ENCODE assay signal across 1 cellular context in the genomic region with DNA sequence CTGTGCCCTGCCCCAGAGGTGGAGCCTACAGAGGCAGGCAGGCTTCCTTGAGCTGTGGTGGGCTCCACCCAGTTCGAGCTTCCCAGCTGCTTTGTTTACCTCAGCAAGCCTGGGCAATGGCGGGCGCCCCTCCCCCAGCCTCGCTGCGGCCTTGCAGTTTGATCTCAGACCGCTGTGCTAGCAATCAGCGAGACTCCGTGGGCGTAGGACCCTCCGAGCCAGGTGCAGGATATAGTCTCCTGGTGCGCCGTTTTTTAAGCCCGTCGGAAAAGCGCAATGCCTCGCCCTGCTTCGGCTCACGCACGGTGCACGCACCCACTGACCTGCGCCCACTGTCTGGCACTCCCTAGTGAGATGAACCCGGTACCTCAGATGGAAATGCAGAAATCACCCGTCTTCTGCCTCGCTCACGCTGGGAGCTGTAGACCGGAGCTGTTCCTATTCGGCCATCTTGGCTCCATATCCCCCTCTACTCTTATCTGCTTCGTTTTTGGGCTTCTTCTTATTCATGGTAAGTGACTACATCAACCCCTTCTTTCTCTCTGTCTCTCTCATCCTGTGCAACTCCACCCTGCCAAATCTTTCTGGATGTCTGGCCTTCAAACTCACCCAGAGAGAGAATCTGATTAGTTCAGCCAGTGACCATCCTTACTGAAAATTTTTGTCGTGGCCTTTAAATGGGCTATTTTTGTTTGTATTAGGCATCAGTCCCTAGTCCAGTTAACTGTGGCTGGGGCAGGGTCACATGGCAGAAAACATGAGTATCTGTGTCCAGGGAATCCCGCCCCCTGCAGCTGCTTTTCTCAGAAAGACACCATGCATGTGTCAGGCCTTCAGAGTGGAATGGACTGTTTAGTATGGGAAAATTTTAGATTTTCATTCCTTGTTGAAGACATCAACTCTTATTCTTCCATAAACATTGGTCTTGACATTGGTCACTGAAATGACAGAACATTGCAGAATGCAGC.
TF ChIP-seq lines count a peak whose summit lies in the region.
"Not testable (repeated sequence)": the region's sequence is repeated elsewhere in the genome, so short reads cannot be mapped to it uniquely, and the experiment has no call there.

No MANE protein-coding gene starts in this region.

TF ChIP-seq in HepG2, 621 proteins besides CTCF, POLR2A, EP300 and RAD21:
- TF ChIP-seq, protein P1, sequence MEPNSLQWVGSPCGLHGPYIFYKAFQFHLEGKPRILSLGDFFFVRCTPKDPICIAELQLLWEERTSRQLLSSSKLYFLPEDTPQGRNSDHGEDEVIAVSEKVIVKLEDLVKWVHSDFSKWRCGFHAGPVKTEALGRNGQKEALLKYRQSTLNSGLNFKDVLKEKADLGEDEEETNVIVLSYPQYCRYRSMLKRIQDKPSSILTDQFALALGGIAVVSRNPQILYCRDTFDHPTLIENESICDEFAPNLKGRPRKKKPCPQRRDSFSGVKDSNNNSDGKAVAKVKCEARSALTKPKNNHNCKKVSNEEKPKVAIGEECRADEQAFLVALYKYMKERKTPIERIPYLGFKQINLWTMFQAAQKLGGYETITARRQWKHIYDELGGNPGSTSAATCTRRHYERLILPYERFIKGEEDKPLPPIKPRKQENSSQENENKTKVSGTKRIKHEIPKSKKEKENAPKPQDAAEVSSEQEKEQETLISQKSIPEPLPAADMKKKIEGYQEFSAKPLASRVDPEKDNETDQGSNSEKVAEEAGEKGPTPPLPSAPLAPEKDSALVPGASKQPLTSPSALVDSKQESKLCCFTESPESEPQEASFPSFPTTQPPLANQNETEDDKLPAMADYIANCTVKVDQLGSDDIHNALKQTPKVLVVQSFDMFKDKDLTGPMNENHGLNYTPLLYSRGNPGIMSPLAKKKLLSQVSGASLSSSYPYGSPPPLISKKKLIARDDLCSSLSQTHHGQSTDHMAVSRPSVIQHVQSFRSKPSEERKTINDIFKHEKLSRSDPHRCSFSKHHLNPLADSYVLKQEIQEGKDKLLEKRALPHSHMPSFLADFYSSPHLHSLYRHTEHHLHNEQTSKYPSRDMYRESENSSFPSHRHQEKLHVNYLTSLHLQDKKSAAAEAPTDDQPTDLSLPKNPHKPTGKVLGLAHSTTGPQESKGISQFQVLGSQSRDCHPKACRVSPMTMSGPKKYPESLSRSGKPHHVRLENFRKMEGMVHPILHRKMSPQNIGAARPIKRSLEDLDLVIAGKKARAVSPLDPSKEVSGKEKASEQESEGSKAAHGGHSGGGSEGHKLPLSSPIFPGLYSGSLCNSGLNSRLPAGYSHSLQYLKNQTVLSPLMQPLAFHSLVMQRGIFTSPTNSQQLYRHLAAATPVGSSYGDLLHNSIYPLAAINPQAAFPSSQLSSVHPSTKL (CRISPR knock-in tag; IDR thresholded peaks at IDR 0.05) = 0 out of 2 replicates have a peak, but pooled peaks have one; percentile 7
- TF ChIP-seq SP5 (CRISPR knock-in tag; IDR thresholded peaks at IDR 0.05; ENCODE audit: borderline replicate concordance, low read depth) (0 out of 2 replicates have a peak, but pooled peaks have one; percentile 15), ZNF687 (CRISPR knock-in tag; IDR thresholded peaks at IDR 0.05) (peak; percentile 47), SOX6 (CRISPR knock-in tag; IDR thresholded peaks at IDR 0.05) (peak; percentile 18; the same call in 1 of the 2 replicates), MAX (IDR thresholded peaks at IDR 0.05) (0 out of 2 replicates have a peak, but pooled peaks have one; percentile 16), HOXA3 (CRISPR knock-in tag; IDR thresholded peaks at IDR 0.05) (peak; percentile 40; the same call in 1 of the 2 replicates), FOXA1 (CRISPR knock-in tag; IDR thresholded peaks at IDR 0.05) (peak; percentile 35; the same call in 1 of the 2 replicates), ZNF563 (CRISPR knock-in tag; IDR thresholded peaks at IDR 0.05) (0 out of 2 replicates have a peak, but pooled peaks have one; percentile 23)
- TF ChIP-seq SOX6, FOXA1 (IDR thresholded peaks at IDR 0.05): not testable (repeated sequence)
- TF ChIP-seq, protein P2, sequence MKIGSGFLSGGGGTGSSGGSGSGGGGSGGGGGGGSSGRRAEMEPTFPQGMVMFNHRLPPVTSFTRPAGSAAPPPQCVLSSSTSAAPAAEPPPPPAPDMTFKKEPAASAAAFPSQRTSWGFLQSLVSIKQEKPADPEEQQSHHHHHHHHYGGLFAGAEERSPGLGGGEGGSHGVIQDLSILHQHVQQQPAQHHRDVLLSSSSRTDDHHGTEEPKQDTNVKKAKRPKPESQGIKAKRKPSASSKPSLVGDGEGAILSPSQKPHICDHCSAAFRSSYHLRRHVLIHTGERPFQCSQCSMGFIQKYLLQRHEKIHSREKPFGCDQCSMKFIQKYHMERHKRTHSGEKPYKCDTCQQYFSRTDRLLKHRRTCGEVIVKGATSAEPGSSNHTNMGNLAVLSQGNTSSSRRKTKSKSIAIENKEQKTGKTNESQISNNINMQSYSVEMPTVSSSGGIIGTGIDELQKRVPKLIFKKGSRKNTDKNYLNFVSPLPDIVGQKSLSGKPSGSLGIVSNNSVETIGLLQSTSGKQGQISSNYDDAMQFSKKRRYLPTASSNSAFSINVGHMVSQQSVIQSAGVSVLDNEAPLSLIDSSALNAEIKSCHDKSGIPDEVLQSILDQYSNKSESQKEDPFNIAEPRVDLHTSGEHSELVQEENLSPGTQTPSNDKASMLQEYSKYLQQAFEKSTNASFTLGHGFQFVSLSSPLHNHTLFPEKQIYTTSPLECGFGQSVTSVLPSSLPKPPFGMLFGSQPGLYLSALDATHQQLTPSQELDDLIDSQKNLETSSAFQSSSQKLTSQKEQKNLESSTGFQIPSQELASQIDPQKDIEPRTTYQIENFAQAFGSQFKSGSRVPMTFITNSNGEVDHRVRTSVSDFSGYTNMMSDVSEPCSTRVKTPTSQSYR (CRISPR knock-in tag; IDR thresholded peaks at IDR 0.05; ENCODE audit: borderline replicate concordance) = peak; percentile 82
- TF ChIP-seq, protein P3, sequence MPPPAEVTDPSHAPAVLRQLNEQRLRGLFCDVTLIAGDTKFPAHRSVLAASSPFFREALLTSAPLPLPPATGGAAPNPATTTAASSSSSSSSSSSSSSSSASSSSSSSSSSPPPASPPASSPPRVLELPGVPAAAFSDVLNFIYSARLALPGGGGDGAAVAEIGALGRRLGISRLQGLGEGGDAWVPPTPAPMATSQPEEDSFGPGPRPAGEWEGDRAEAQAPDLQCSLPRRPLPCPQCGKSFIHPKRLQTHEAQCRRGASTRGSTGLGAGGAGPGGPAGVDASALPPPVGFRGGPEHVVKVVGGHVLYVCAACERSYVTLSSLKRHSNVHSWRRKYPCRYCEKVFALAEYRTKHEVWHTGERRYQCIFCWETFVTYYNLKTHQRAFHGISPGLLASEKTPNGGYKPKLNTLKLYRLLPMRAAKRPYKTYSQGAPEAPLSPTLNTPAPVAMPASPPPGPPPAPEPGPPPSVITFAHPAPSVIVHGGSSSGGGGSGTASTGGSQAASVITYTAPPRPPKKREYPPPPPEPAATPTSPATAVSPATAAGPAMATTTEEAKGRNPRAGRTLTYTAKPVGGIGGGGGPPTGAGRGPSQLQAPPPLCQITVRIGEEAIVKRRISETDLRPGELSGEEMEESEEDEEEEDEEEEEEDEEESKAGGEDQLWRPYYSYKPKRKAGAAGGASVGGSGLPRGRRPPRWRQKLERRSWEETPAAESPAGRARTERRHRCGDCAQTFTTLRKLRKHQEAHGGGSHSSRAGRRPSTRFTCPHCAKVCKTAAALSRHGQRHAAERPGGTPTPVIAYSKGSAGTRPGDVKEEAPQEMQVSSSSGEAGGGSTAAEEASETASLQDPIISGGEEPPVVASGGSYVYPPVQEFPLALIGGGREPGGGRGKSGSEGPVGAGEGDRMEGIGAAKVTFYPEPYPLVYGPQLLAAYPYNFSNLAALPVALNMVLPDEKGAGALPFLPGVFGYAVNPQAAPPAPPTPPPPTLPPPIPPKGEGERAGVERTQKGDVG (CRISPR knock-in tag; IDR thresholded peaks at IDR 0.05; ENCODE audit: borderline replicate concordance) = 0 out of 2 replicates have a peak, but pooled peaks have one; percentile 35
